ENCODE assay signal across 18 cellular contexts in genomic region chr11:3909901-3910300, GRCh38. TPM values are rescaled to one million over a fixed set of nuclear protein-coding genes. Genes with fewer than 3 reads are reported as not detected.
DNase-seq lines count a peak whose midpoint lies in the region; ATAC-seq and TF ChIP-seq lines count a peak whose summit lies in the region.
"Had no signal": no experiment of that assay in that cellular context is flagged by ENCODE, and none has a peak within 500 bp of the region (broad histone marks: within the 10 kb centered on the region; RNA-seq: fewer than 3 reads in every experiment).

No MANE protein-coding gene starts in this region.

- H3K9me3 ChIP-seq in CD8-positive, alpha-beta memory T cell (ENCODE audit: low read length) = no peaks in the 10 kb centered on the region
- H3K9me3 ChIP-seq in upper lobe of left lung (no peaks in the 10 kb centered on the region), tibial nerve (no peaks in the 10 kb centered on the region)
- H3K9me3 ChIP-seq: BLaER1 treated with 17β-estradiol and CSF1 and Interleukin-3, amounts not matched to agents 10 nM and 100 nM; Caco-2 had no signal

- TF ChIP-seq EP300 in upper lobe of left lung (IDR thresholded peaks at IDR 0.05) = no peak
- no peak for TF ChIP-seq EP300 in tibial nerve (IDR thresholded peaks at IDR 0.05)

- H3K36me3 Mint-ChIP-seq in activated naive CD8-positive, alpha-beta T cell = peaks cover 3% of the 10 kb centered on the region
- H3K36me3 Mint-ChIP-seq in activated naive CD8-positive, alpha-beta T cell treated with anti-CD3 and anti-CD28 coated beads for 36 hours = peaks cover 4% of the 10 kb centered on the region
- peaks cover 0 to 3% (median 2%) of the 10 kb centered on the region in 3 donors for H3K36me3 Mint-ChIP-seq in CD8-positive, alpha-beta memory T cell
- peaks cover 3% of the 10 kb centered on the region for H3K36me3 Mint-ChIP-seq in effector memory CD8-positive, alpha-beta T cell (ENCODE audit: insufficient read depth)
- H3K36me3 Mint-ChIP-seq in stimulated activated effector memory CD8-positive, alpha-beta T cell treated with anti-CD3 and anti-CD28 coated beads, Interleukin-12 subunit alpha, Interleukin-12 subunit beta, amount 100 ng/mL, for 72 hours = no peaks in the 10 kb centered on the region
- H3K36me3 Mint-ChIP-seq in activated CD8-positive, alpha-beta memory T cell treated with anti-CD3 and anti-CD28 coated beads, Interleukin-2, amount 10 ng/mL, durations not matched to agents 7 days and 5 days = peaks cover 2% of the 10 kb centered on the region

- ATAC-seq in effector memory CD8-positive, alpha-beta T cell (replicated peaks) = no peak
- ATAC-seq in stimulated activated effector memory CD8-positive, alpha-beta T cell treated with anti-CD3 and anti-CD28 coated beads, Interleukin-12 subunit alpha, Interleukin-12 subunit beta, amount 100 ng/mL, for 72 hours = no peak
- no peak for ATAC-seq in activated CD8-positive, alpha-beta memory T cell treated with anti-CD3 and anti-CD28 coated beads, Interleukin-2, amount 10 ng/mL, durations not matched to agents 7 days and 5 days
- no peak for ATAC-seq in upper lobe of left lung (ENCODE audit: low FRiP score in 2 of 2)

- H3K4me1 ChIP-seq in CD8-positive, alpha-beta memory T cell (ENCODE audit: insufficient read depth, low read length) = peaks cover 48% of the 10 kb centered on the region
- H3K4me1 ChIP-seq in upper lobe of left lung = peaks cover 13 to 23% (median 19%) of the 10 kb centered on the region in 4 donors
- peaks cover 0 to 24% (median 12%) of the 10 kb centered on the region in 4 donors for H3K4me1 ChIP-seq in tibial nerve

- TF ChIP-seq CTCF in upper lobe of left lung (IDR thresholded peaks at IDR 0.05) (no peak), tibial nerve (IDR thresholded peaks at IDR 0.05) (no peak)

- DNase-seq in activated naive CD8-positive, alpha-beta T cell treated with anti-CD3 and anti-CD28 coated beads for 36 hours = no peak
- no peak for DNase-seq in CD8-positive, alpha-beta memory T cell
- no peak for DNase-seq in effector memory CD8-positive, alpha-beta T cell
- DNase-seq in stimulated activated effector memory CD8-positive, alpha-beta T cell treated with anti-CD3 and anti-CD28 coated beads, Interleukin-12 subunit alpha, Interleukin-12 subunit beta, amount 100 ng/mL, for 72 hours (ENCODE audit: low spot score in 2 of 2) = no peak
- DNase-seq in activated CD8-positive, alpha-beta memory T cell treated with anti-CD3 and anti-CD28 coated beads, Interleukin-2, amount 10 ng/mL, durations not matched to agents 7 days and 5 days = no peak
- DNase-seq in upper lobe of left lung = no peak
- DNase-seq in tibial nerve (ENCODE audit: low spot score in 2 of 2) = no peak
- DNase-seq: Caco-2, H9, NCI-H1417, NCI-H187, NCI-H2107, NCI-H510A treated with DMSO at 0.1 percent for 48 hours, NCI-H82, SHP77 treated with DMSO at 0.1 percent for 48 hours had no signal

- H3K4me3 ChIP-seq in CD8-positive, alpha-beta memory T cell (ENCODE audit: low read length) = no peak overlapping the region
- no peak overlapping the region for H3K4me3 ChIP-seq in upper lobe of left lung
- no peak overlapping the region for H3K4me3 ChIP-seq in tibial nerve
- H3K4me3 ChIP-seq: BLaER1 treated with 17β-estradiol and CSF1 and Interleukin-3, amounts not matched to agents 10 nM and 100 nM had no signal

- TF ChIP-seq POLR2A in upper lobe of left lung (IDR thresholded peaks at IDR 0.05) (no peak), tibial nerve (IDR thresholded peaks at IDR 0.05) (no peak)

- POLR2A ChIA-PET in CD8-positive, alpha-beta memory T cell (lab: Charles Lee) = no interaction called here

- no peaks in the 10 kb centered on the region for H3K9me3 Mint-ChIP-seq in activated naive CD8-positive, alpha-beta T cell (ENCODE audit: low read depth)
- H3K9me3 Mint-ChIP-seq in activated naive CD8-positive, alpha-beta T cell treated with anti-CD3 and anti-CD28 coated beads for 36 hours = no peaks in the 10 kb centered on the region
- no peaks in the 10 kb centered on the region for H3K9me3 Mint-ChIP-seq in CD8-positive, alpha-beta memory T cell
- no peaks in the 10 kb centered on the region for H3K9me3 Mint-ChIP-seq in effector memory CD8-positive, alpha-beta T cell
- H3K9me3 Mint-ChIP-seq in stimulated activated effector memory CD8-positive, alpha-beta T cell treated with anti-CD3 and anti-CD28 coated beads, Interleukin-12 subunit alpha, Interleukin-12 subunit beta, amount 100 ng/mL, for 72 hours = no peaks in the 10 kb centered on the region
- no peaks in the 10 kb centered on the region for H3K9me3 Mint-ChIP-seq in activated CD8-positive, alpha-beta memory T cell treated with anti-CD3 and anti-CD28 coated beads, Interleukin-2, amount 10 ng/mL, durations not matched to agents 7 days and 5 days (ENCODE audit: low read depth)
- H3K9me3 Mint-ChIP-seq: H9 had no signal

- WGBS in upper lobe of left lung, 2 donors = 47 to 64% methylated on average over 3 of the region's 3 CpGs
- 63 to 65% methylated on average over 3 of the region's 3 CpGs for WGBS in tibial nerve, 2 donors

- peaks cover 67% of the 10 kb centered on the region for H3K4me1 Mint-ChIP-seq in activated naive CD8-positive, alpha-beta T cell (ENCODE audit: low read depth)
- peaks cover 45% of the 10 kb centered on the region for H3K4me1 Mint-ChIP-seq in activated naive CD8-positive, alpha-beta T cell treated with anti-CD3 and anti-CD28 coated beads for 36 hours
- peaks cover 62 to 84% (median 84%) of the 10 kb centered on the region in 3 donors for H3K4me1 Mint-ChIP-seq in CD8-positive, alpha-beta memory T cell
- peaks cover 50 to 61% of the 10 kb centered on the region in 2 donors for H3K4me1 Mint-ChIP-seq in effector memory CD8-positive, alpha-beta T cell (ENCODE audit: low read depth in 2 of 2)
- peaks cover 60% of the 10 kb centered on the region for H3K4me1 Mint-ChIP-seq in stimulated activated effector memory CD8-positive, alpha-beta T cell treated with anti-CD3 and anti-CD28 coated beads, Interleukin-12 subunit alpha, Interleukin-12 subunit beta, amount 100 ng/mL, for 72 hours
- peaks cover 37% of the 10 kb centered on the region for H3K4me1 Mint-ChIP-seq in activated CD8-positive, alpha-beta memory T cell treated with anti-CD3 and anti-CD28 coated beads, Interleukin-2, amount 10 ng/mL, durations not matched to agents 7 days and 5 days

- no peak overlapping the region for H3K4me3 Mint-ChIP-seq in activated naive CD8-positive, alpha-beta T cell
- no peak overlapping the region for H3K4me3 Mint-ChIP-seq in activated naive CD8-positive, alpha-beta T cell treated with anti-CD3 and anti-CD28 coated beads for 36 hours
- no peak overlapping the region for H3K4me3 Mint-ChIP-seq in CD8-positive, alpha-beta memory T cell
- H3K4me3 Mint-ChIP-seq in effector memory CD8-positive, alpha-beta T cell = no peak overlapping the region
- H3K4me3 Mint-ChIP-seq in stimulated activated effector memory CD8-positive, alpha-beta T cell treated with anti-CD3 and anti-CD28 coated beads, Interleukin-12 subunit alpha, Interleukin-12 subunit beta, amount 100 ng/mL, for 72 hours = no peak overlapping the region
- H3K4me3 Mint-ChIP-seq in activated CD8-positive, alpha-beta memory T cell treated with anti-CD3 and anti-CD28 coated beads, Interleukin-2, amount 10 ng/mL, durations not matched to agents 7 days and 5 days = no peak overlapping the region
- H3K4me3 Mint-ChIP-seq: H9 had no signal

- H3K27ac ChIP-seq in CD8-positive, alpha-beta memory T cell (ENCODE audit: low read depth, low read length) = no peak overlapping the region
- H3K27ac ChIP-seq in upper lobe of left lung (no peak overlapping the region), tibial nerve (no peak overlapping the region)
- H3K27ac ChIP-seq: BLaER1 treated with 17β-estradiol and CSF1 and Interleukin-3, amounts not matched to agents 10 nM and 100 nM; KMS-11 had no signal

- CTCF ChIA-PET in CD8-positive, alpha-beta memory T cell (lab: Charles Lee) = interaction anchor here (1.3 to 5.3 kb wide), 2 partner anchors 8 to 55 kb away, joined by 3 to 22 read pairs; partner anchors contain the start of gene STIM1
- CTCF ChIA-PET in activated CD8-positive, alpha-beta memory T cell treated with anti-CD3 and anti-CD28 coated beads, Interleukin-2, amount 10 ng/mL, durations not matched to agents 7 days and 5 days (lab: Charles Lee) = interaction anchor here (2.0 kb wide), 1 partner anchor 54 kb away, joined by 7 read pairs; the partner anchor contains the start of gene STIM1

- H3K27me3 Mint-ChIP-seq in activated naive CD8-positive, alpha-beta T cell = no peaks in the 10 kb centered on the region
- H3K27me3 Mint-ChIP-seq in activated naive CD8-positive, alpha-beta T cell treated with anti-CD3 and anti-CD28 coated beads for 36 hours = no peaks in the 10 kb centered on the region
- no peaks in the 10 kb centered on the region for H3K27me3 Mint-ChIP-seq in CD8-positive, alpha-beta memory T cell
- no peaks in the 10 kb centered on the region for H3K27me3 Mint-ChIP-seq in effector memory CD8-positive, alpha-beta T cell
- no peaks in the 10 kb centered on the region for H3K27me3 Mint-ChIP-seq in activated CD8-positive, alpha-beta memory T cell treated with anti-CD3 and anti-CD28 coated beads, Interleukin-2, amount 10 ng/mL, durations not matched to agents 7 days and 5 days

- H3K27me3 ChIP-seq in CD8-positive, alpha-beta memory T cell (ENCODE audit: insufficient read depth, low read length, poor library complexity, severe bottlenecking) = no peaks in the 10 kb centered on the region
- H3K27me3 ChIP-seq in upper lobe of left lung (no peaks in the 10 kb centered on the region), tibial nerve (no peaks in the 10 kb centered on the region)
- H3K27me3 ChIP-seq: BLaER1 treated with 17β-estradiol and CSF1 and Interleukin-3, amounts not matched to agents 10 nM and 100 nM had no signal

- H3K36me3 ChIP-seq in CD8-positive, alpha-beta memory T cell (ENCODE audit: insufficient read depth, low read length) = no peaks in the 10 kb centered on the region
- no peaks in the 10 kb centered on the region for H3K36me3 ChIP-seq in upper lobe of left lung
- H3K36me3 ChIP-seq in tibial nerve = no peaks in the 10 kb centered on the region
- H3K36me3 ChIP-seq: BLaER1 treated with 17β-estradiol and CSF1 and Interleukin-3, amounts not matched to agents 10 nM and 100 nM had no signal

- H3K27ac Mint-ChIP-seq in activated naive CD8-positive, alpha-beta T cell = peak overlapping the region; percentile 1
- no peak overlapping the region for H3K27ac Mint-ChIP-seq in activated naive CD8-positive, alpha-beta T cell treated with anti-CD3 and anti-CD28 coated beads for 36 hours
- H3K27ac Mint-ChIP-seq in CD8-positive, alpha-beta memory T cell = peak overlapping the region; percentile 0 to 79 (median 50)
- peak overlapping the region; percentile 77 to 79 for H3K27ac Mint-ChIP-seq in effector memory CD8-positive, alpha-beta T cell
- H3K27ac Mint-ChIP-seq in stimulated activated effector memory CD8-positive, alpha-beta T cell treated with anti-CD3 and anti-CD28 coated beads, Interleukin-12 subunit alpha, Interleukin-12 subunit beta, amount 100 ng/mL, for 72 hours = peak overlapping the region; percentile 11
- no peak overlapping the region for H3K27ac Mint-ChIP-seq in activated CD8-positive, alpha-beta memory T cell treated with anti-CD3 and anti-CD28 coated beads, Interleukin-2, amount 10 ng/mL, durations not matched to agents 7 days and 5 days
- H3K27ac Mint-ChIP-seq: H9 had no signal

RNA-seq across cellular contexts. Expression of gene STIM1, which starts 54.4 kb away (rescaled TPM):
- 10 to 100 TPM; 49.4 to 55.4 TPM for total RNA-seq in activated naive CD8-positive, alpha-beta T cell treated with anti-CD3 and anti-CD28 coated beads for 36 hours
- total RNA-seq in CD8-positive, alpha-beta memory T cell = 10 to 100 TPM; 45.6 to 46.0 TPM
- polyA plus RNA-seq in CD8-positive, alpha-beta memory T cell = 43.8 TPM
- 100 to 1,000 TPM in 1 of 2 experiments, 10 to 100 TPM in 1; 83.5 to 104 TPM for total RNA-seq in activated CD8-positive, alpha-beta memory T cell treated with anti-CD3 and anti-CD28 coated beads, Interleukin-2, amount 10 ng/mL, durations not matched to agents 7 days and 5 days
- total RNA-seq in upper lobe of left lung = 10 to 100 TPM; 39.7 to 81.8 (median 56.5) TPM
- total RNA-seq in tibial nerve = 10 to 100 TPM; 51.3 to 70.1 (median 59.8) TPM

Comparison
In these comparisons a context has a peak if more than half of its experiments do, and no peak if none do; other contexts are left out.
1. H3K27ac Mint-ChIP-seq: peak in activated naive CD8-positive, alpha-beta T cell (single experiment), CD8-positive, alpha-beta memory T cell (8 of 8), effector memory CD8-positive, alpha-beta T cell (2 of 2) and stimulated activated effector memory CD8-positive, alpha-beta T cell treated with anti-CD3 and anti-CD28 coated beads, Interleukin-12 subunit alpha, Interleukin-12 subunit beta, amount 100 ng/mL, for 72 hours (single experiment); none in activated naive CD8-positive, alpha-beta T cell treated with anti-CD3 and anti-CD28 coated beads for 36 hours (single experiment) and activated CD8-positive, alpha-beta memory T cell treated with anti-CD3 and anti-CD28 coated beads, Interleukin-2, amount 10 ng/mL, durations not matched to agents 7 days and 5 days (single experiment).